ENCODE assay signal across 13 cellular contexts in the genomic region with DNA sequence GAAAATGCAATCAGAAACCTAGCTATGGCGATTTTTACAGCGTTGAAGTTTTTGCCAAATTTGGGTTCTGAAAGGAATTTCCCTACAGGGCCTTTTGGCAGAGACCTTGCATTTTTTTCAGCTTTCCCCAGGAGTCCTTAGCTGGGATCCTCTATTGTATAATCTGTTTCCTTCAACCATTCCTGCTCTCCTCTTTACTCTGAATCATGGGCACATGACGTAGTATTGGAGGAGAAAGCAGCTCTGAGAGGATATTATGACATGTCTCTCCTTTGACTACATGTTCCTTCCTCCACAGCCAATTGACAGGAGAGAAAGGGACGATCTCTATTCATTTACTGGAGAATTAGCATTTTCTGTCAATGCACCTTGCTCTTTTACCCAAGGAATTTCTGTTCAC.
DNase-seq lines count a peak whose midpoint lies in the region; ATAC-seq and TF ChIP-seq lines count a peak whose summit lies in the region.
"Had no signal": no experiment of that assay in that cellular context is flagged by ENCODE, and none has a peak within 500 bp of the region (broad histone marks: within the 10 kb centered on the region; RNA-seq: fewer than 3 reads in every experiment).

No MANE protein-coding gene starts in this region.

- WGBS in prostate gland = 33% methylated on average over 4 of the region's 4 CpGs

- no peak for TF ChIP-seq CTCF in fibroblast of pulmonary artery (IDR thresholded peaks at IDR 0.05; ENCODE audit: low read length, missing control alignments)
- no peak for TF ChIP-seq CTCF in prostate gland (IDR thresholded peaks at IDR 0.05)

- H3K27ac ChIP-seq in prostate gland = peak overlapping the region; percentile 24 to 41

- intact Hi-C loops in prostate gland (cut with DNase I) = no loop called here

- H3K27me3 ChIP-seq in prostate gland (replicated peaks; ENCODE audit: insufficient read depth) = no peaks in the 10 kb centered on the region

- no peaks in the 10 kb centered on the region for H3K36me3 ChIP-seq in prostate gland

- H3K9me3 ChIP-seq in prostate gland = no peaks in the 10 kb centered on the region

- no peak overlapping the region for H3K4me3 ChIP-seq in fibroblast of pulmonary artery (replicated peaks; ENCODE audit: low read depth, low read length)
- no peak overlapping the region for H3K4me3 ChIP-seq in prostate gland

- ATAC-seq in HG02798 (IDR thresholded peaks at IDR 0.05; ENCODE audit: poor library complexity, unreplicated experiment) (no peak), GM18858 (IDR thresholded peaks at IDR 0.05; ENCODE audit: unreplicated experiment) (no peak)
- ATAC-seq: CD8-positive, alpha-beta T cell had no signal

- H3K4me1 ChIP-seq in prostate gland (replicated peaks) = no peaks in the 10 kb centered on the region

- TF ChIP-seq POLR2A in prostate gland (IDR thresholded peaks at IDR 0.05) = no peak

- DNase-seq in EL (peak; percentile 64), amniotic stem cell (lab: John Stamatoyannopoulos, UW) (peak; percentile 64), fibroblast of pulmonary artery (ENCODE audit: low read depth) (peak; percentile 94), prostate gland (ENCODE audit: low spot score) (peak; percentile 8), SW480 (ENCODE audit: low spot score) (no peak), NCI-H1105 (lab: John Stamatoyannopoulos, UW) (no peak)
- DNase-seq: activated CD4-positive, alpha-beta T cell treated with anti-CD3 and anti-CD28 coated beads, Interleukin-2, amount 50 U/mL, for 48 hours; CD8-positive, alpha-beta T cell; H7; NCI-H187 treated with DMSO at 0.1 percent for 48 hours; nucleus accumbens had no signal

Comparison
In these comparisons a context has a peak if more than half of its experiments do, and no peak if none do; other contexts are left out.
1. DNase-seq: peak in EL (single experiment), amniotic stem cell (single experiment), fibroblast of pulmonary artery (single experiment) and prostate gland (single experiment); none in SW480 (single experiment) and NCI-H1105 (single experiment).